In the genomic region with DNA sequence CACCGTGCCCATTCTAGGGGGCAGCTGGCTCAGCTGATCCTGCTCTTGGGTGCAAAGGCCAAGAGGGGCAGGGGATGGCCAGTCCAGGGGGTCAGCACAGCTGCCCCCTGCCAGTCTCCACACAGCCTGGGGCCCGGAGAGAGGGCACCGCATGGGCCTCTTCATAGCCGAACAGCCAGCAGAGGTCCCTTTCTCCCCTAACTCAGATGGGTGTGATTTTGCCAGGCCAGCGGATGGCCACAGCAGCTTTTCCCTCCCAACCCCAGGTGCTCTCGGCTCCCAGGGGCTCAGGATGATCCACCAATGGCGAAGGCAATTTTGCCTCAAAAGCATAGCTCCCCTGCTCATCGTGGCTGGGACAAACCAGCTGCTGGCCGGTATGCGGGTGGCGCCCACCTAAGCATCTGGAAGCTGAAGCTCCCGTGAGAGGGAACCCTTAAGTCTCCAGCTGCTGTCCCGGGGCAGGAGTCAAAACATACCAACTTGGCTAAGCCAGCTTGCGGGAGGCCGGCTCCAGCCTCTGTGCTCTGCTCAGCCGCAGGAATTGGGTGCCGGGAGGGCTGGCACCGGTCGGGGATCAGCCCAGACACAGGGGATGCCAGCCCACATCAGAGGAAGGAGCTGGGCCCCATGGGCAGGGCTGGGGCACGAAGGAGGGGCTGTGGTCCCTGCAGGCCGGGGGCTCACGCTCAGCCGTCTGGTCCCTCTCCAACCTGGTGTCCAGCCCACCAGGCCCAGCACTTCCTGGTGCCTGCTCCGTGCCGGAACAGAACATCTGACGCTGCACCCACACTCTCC, we compare ENCODE assay signal across 1 cellular context.
TF ChIP-seq lines count a peak whose summit lies in the region.

No MANE protein-coding gene starts in this region.

TF ChIP-seq in SK-N-SH treated with all-trans-retinoic acid at 6 μM for 48 hours, 23 proteins besides CTCF, POLR2A, EP300 and RAD21:
- TF ChIP-seq CSDC2 (CRISPR knock-in tag; IDR thresholded peaks at IDR 0.05) = no peak
- no peak for TF ChIP-seq SNAI2 (CRISPR knock-in tag; IDR thresholded peaks at IDR 0.05)
- TF ChIP-seq ZNF70 (CRISPR knock-in tag; IDR thresholded peaks at IDR 0.05) = no peak
- no peak for TF ChIP-seq PPARA (CRISPR knock-in tag; IDR thresholded peaks at IDR 0.05; ENCODE audit: borderline replicate concordance)
- no peak for TF ChIP-seq ZFP3 (CRISPR knock-in tag; IDR thresholded peaks at IDR 0.05)
- no peak for TF ChIP-seq GLIS3 (CRISPR knock-in tag; IDR thresholded peaks at IDR 0.05)
- TF ChIP-seq RARB (CRISPR knock-in tag; IDR thresholded peaks at IDR 0.05) = no peak
- no peak for TF ChIP-seq ZNF565 (CRISPR knock-in tag; conservative IDR thresholded peaks at IDR 0.05; ENCODE audit: low read depth)
- TF ChIP-seq OSR1 (CRISPR knock-in tag; IDR thresholded peaks at IDR 0.05) = no peak
- TF ChIP-seq ZNF8 (CRISPR knock-in tag; IDR thresholded peaks at IDR 0.05) = no peak
